In genomic region chr19:45402469-45403070, GRCh38 we compare ENCODE assay signal across 8 cellular contexts. TPM values are rescaled to one million over a fixed set of nuclear protein-coding genes. Genes with fewer than 3 reads are reported as not detected.
DNase-seq lines count a peak whose midpoint lies in the region; ATAC-seq and TF ChIP-seq lines count a peak whose summit lies in the region.

No MANE protein-coding gene starts in this region.

- ATAC-seq in esophagus mucosa, result peak; percentile 48
- no peak for ATAC-seq in HG03432 (IDR thresholded peaks at IDR 0.05; ENCODE audit: unreplicated experiment)
- no peak for ATAC-seq in GM21737 (IDR thresholded peaks at IDR 0.05; ENCODE audit: unreplicated experiment)

- 8% methylated on average over 27 of the region's 32 CpGs for WGBS in prostate gland

- H3K4me3 ChIP-seq in NT2/D1 (ENCODE audit: insufficient read length, low read depth), result peak overlapping the region; percentile 26
- peak overlapping the region in 1 of 2 donors; percentile 6 for H3K4me3 ChIP-seq in prostate gland

- H3K36me3 ChIP-seq in NT2/D1 (ENCODE audit: insufficient read depth, insufficient read length, low read length) (peaks cover 14% of the 10 kb centered on the region), prostate gland (no peaks in the 10 kb centered on the region)

- H3K4me1 ChIP-seq in NT2/D1 (ENCODE audit: insufficient read depth, insufficient read length) (peaks cover 4% of the 10 kb centered on the region), prostate gland (replicated peaks) (peaks cover 9% of the 10 kb centered on the region)

- peak overlapping the region; percentile 33 for H3K9ac ChIP-seq in NT2/D1 (ENCODE audit: insufficient read length, low read depth)

- intact Hi-C loops in prostate gland (cut with DNase I), result no loop called here

- peak; percentile 65 for DNase-seq in EH (ENCODE audit: low read depth)
- DNase-seq in NT2/D1 (ENCODE audit: low read depth, low spot score), result no peak
- DNase-seq in prostate gland (ENCODE audit: low spot score), result peak; percentile 49
- no peak for DNase-seq in NCI-H524 (lab: John Stamatoyannopoulos, UW)
- DNase-seq in NCI-H2029 treated with DMSO at 0.1 percent for 48 hours (lab: John Stamatoyannopoulos, UW), result no peak

- peak overlapping the region; percentile 5 to 54 for H3K27ac ChIP-seq in prostate gland

- TF ChIP-seq POLR2A in prostate gland (IDR thresholded peaks at IDR 0.05), result no peak

- H3K27me3 ChIP-seq in NT2/D1 (ENCODE audit: insufficient read depth, insufficient read length) (no peaks in the 10 kb centered on the region), prostate gland (replicated peaks; ENCODE audit: insufficient read depth) (no peaks in the 10 kb centered on the region)

- no peaks in the 10 kb centered on the region for H3K9me3 ChIP-seq in NT2/D1 (ENCODE audit: insufficient read depth, low read length)
- H3K9me3 ChIP-seq in prostate gland, result no peaks in the 10 kb centered on the region

- peak in 2 of 4 experiments; percentile 53 to 78 for TF ChIP-seq CTCF in prostate gland (IDR thresholded peaks at IDR 0.05)

RNA-seq across cellular contexts. Expression of gene PPP1R13L, which starts 2.3 kb away (rescaled TPM):
- total RNA-seq in esophagus mucosa (186 TPM), prostate gland (10 to 100 TPM; 56.1 to 60.3 TPM)

RNA-seq across cellular contexts. Expression of gene POLR1G, which starts 3.9 kb away (rescaled TPM):
- 6.5 TPM for total RNA-seq in esophagus mucosa
- total RNA-seq in prostate gland, result 1 to 10 TPM; 6.6 to 8.9 TPM

RNA-seq across cellular contexts. Expression of gene ERCC1, which starts 21.1 kb away (rescaled TPM):
- 48.5 TPM for total RNA-seq in esophagus mucosa
- total RNA-seq in prostate gland, result 100 to 1,000 TPM; 142 to 151 TPM

RNA-seq across cellular contexts. Expression of gene ERCC2, which starts 32.2 kb away (rescaled TPM):
- total RNA-seq in esophagus mucosa, result 10.6 TPM
- 10 to 100 TPM; 20.5 to 31.8 TPM for total RNA-seq in prostate gland

Comparison
In these comparisons a context has a peak if more than half of its experiments do, and no peak if none do; other contexts are left out.
1. DNase-seq: peak in EH (single experiment) and prostate gland (single experiment); none in NT2/D1 (single experiment), NCI-H524 (0 of 2) and NCI-H2029 treated with DMSO at 0.1 percent for 48 hours (single experiment).